In genomic region chr3:425094-425493, GRCh38 we compare ENCODE assay signal across 13 cellular contexts.
"Had no signal": no experiment of that assay in that cellular context is flagged by ENCODE, and none has a peak within 500 bp of the region (broad histone marks: within the 10 kb centered on the region; RNA-seq: fewer than 3 reads in every experiment).

No MANE protein-coding gene starts in this region.

- DNase-seq: activated CD4-positive, alpha-beta T cell treated with anti-CD3 and anti-CD28 coated beads, Interleukin-2, amount 10 ng/mL, durations not matched to agents 7 days and 5 days; activated CD4-positive, CD25-positive, alpha-beta regulatory T cell; activated naive CD4-positive, alpha-beta T cell treated with anti-CD3 and anti-CD28 coated beads, Interleukin-2, amount 50 U/mL, for 16 hours; activated T-cell treated with anti-CD3 and anti-CD28 coated beads for 4 hours; adrenal gland; esophagus squamous epithelium; foreskin melanocyte; kidney; pancreas; retina; stimulated activated CD4-positive, alpha-beta T cell treated with anti-CD3 and anti-CD28 coated beads, Interleukin-4, amount 100 ng/mL, for 1 hour; stimulated activated CD8-positive, alpha-beta memory T cell treated with anti-CD3 and anti-CD28 coated beads, Interleukin-4, amount 100 ng/mL, for 48 hours; stimulated activated naive CD8-positive, alpha-beta T cell treated with anti-CD3 and anti-CD28 coated beads, Interleukin-15, Interleukin-2, amounts not matched to agents 100 U/mL and 50 U/mL, for 24 hours had no signal

- H3K4me3 ChIP-seq: adrenal gland, esophagus squamous epithelium, pancreas had no signal
